19 cellular contexts compared by ENCODE assay signal in genomic region chr4:153506972-153507678, GRCh38. TPM values are rescaled to one million over a fixed set of nuclear protein-coding genes. Genes with fewer than 3 reads are reported as not detected.
DNase-seq lines count a peak whose midpoint lies in the region; ATAC-seq and TF ChIP-seq lines count a peak whose summit lies in the region.
"Had no signal": no experiment of that assay in that cellular context is flagged by ENCODE, and none has a peak within 500 bp of the region (broad histone marks: within the 10 kb centered on the region; RNA-seq: fewer than 3 reads in every experiment).

No MANE protein-coding gene starts in this region.

- H3K27ac ChIP-seq in BLaER1 treated with 17β-estradiol and CSF1 and Interleukin-3, amounts not matched to agents 10 nM and 100 nM = peak overlapping the region in 7 of 11 experiments; percentile 2 to 53 (median 43); a peak in 10 of 22 replicates
- H3K27ac ChIP-seq: HL-60 had no signal

- H3K27me3 ChIP-seq in BLaER1 treated with 17β-estradiol and CSF1 and Interleukin-3, amounts not matched to agents 10 nM and 100 nM = no peaks in the 10 kb centered on the region
- H3K27me3 ChIP-seq in Caco-2 (replicated peaks; ENCODE audit: control insufficient read depth, insufficient read depth, low read length) = no peaks in the 10 kb centered on the region

- 0 out of 22 replicates have a peak overlapping the region, but pooled peaks of 1 of the 11 experiments have one; percentile 64 for H3K4me2 ChIP-seq in BLaER1 treated with 17β-estradiol and CSF1 and Interleukin-3, amounts not matched to agents 10 nM and 100 nM

- CTCF ChIA-PET in Caco-2 (lab: Charles Lee) = interaction anchor here (0.6 kb wide), 1 partner anchor 58 kb away, joined by 3 read pairs; no protein-coding TSS in a partner anchor
- CTCF ChIA-PET in HEK293T (lab: Yijun Ruan, JAX) = interaction anchor here (0.6 kb wide), 1 partner anchor 396 kb away, joined by 4 read pairs; no protein-coding TSS in a partner anchor

- no peak overlapping the region for H3K4me3 ChIP-seq in BLaER1 treated with 17β-estradiol and CSF1 and Interleukin-3, amounts not matched to agents 10 nM and 100 nM
- no peak overlapping the region for H3K4me3 ChIP-seq in Caco-2 (ENCODE audit: low read depth, low read length)
- H3K4me3 ChIP-seq: thoracic aorta had no signal

- peaks cover 0 to 100% (median 29%) of the 10 kb centered on the region in 11 experiments; a peak in 17 of 22 replicates for H4K20me1 ChIP-seq in BLaER1 treated with 17β-estradiol and CSF1 and Interleukin-3, amounts not matched to agents 10 nM and 100 nM

- H3K27me3 Mint-ChIP-seq in Caco-2 (ENCODE audit: insufficient read depth, unreplicated experiment) (no peaks in the 10 kb centered on the region), mesothelial cell of epicardium (ENCODE audit: low read depth) (no peaks in the 10 kb centered on the region)
- H3K27me3 Mint-ChIP-seq in activated naive CD8-positive, alpha-beta T cell = no peaks in the 10 kb centered on the region
- H3K27me3 Mint-ChIP-seq in naive thymus-derived CD8-positive, alpha-beta T cell = no peaks in the 10 kb centered on the region
- H3K27me3 Mint-ChIP-seq: brain; effector memory CD8-positive, alpha-beta T cell had no signal

- H3K9me3 ChIP-seq in BLaER1 treated with 17β-estradiol and CSF1 and Interleukin-3, amounts not matched to agents 10 nM and 100 nM (replicated peaks in 1 of 11) = peaks cover 0 to 17% (median 5%) of the 10 kb centered on the region in 11 experiments; a peak in 7 of 22 replicates
- H3K9me3 ChIP-seq in Caco-2 = no peaks in the 10 kb centered on the region
- H3K9me3 ChIP-seq: thoracic aorta had no signal

- H3K9ac ChIP-seq in BLaER1 treated with 17β-estradiol and CSF1 and Interleukin-3, amounts not matched to agents 10 nM and 100 nM = no peak overlapping the region

- TF ChIP-seq CTCF in Caco-2 (IDR thresholded peaks at IDR 0.05; ENCODE audit: insufficient read depth in 1 of 2, low read depth in 1 of 2, low read length in 1 of 2, severe bottlenecking in 1 of 2, unreplicated experiment in 1 of 2) = no peak
- no peak for TF ChIP-seq CTCF in mesothelial cell of epicardium (IDR thresholded peaks at IDR 0.05; ENCODE audit: unreplicated experiment)

- POLR2A ChIA-PET in Caco-2 (lab: Charles Lee) = no interaction called here
- POLR2A ChIA-PET in naive thymus-derived CD8-positive, alpha-beta T cell (lab: Charles Lee) = interaction anchor here (0.6 to 1.2 kb wide), 3 partner anchors 10 to 33 kb away, joined by 3 to 5 read pairs (median 3); no protein-coding TSS in a partner anchor
- POLR2A ChIA-PET in HEK293T (lab: Yijun Ruan, JAX) = interaction anchor here (1.8 kb wide), 1 partner anchor 41 kb away, joined by 4 read pairs; the partner anchor contains the start of gene TMEM131L

- H3K4me3 Mint-ChIP-seq in Caco-2 (ENCODE audit: unreplicated experiment) = no peak overlapping the region
- peak overlapping the region; percentile 35 for H3K4me3 Mint-ChIP-seq in activated naive CD8-positive, alpha-beta T cell
- peak overlapping the region in 6 of 10 donors; percentile 0 to 59 (median 35) for H3K4me3 Mint-ChIP-seq in naive thymus-derived CD8-positive, alpha-beta T cell
- H3K4me3 Mint-ChIP-seq in mesothelial cell of epicardium = no peak overlapping the region
- H3K4me3 Mint-ChIP-seq: brain; effector memory CD8-positive, alpha-beta T cell; T-helper 1 cell treated with Interleukin-12 subunit alpha and Interleukin-12 subunit beta and Interleukin-4 antibody, amounts not matched to agents 30 μg/mL and 1 μg/mL, for 36 hours had no signal

- ATAC-seq in naive thymus-derived CD8-positive, alpha-beta T cell = no peak
- ATAC-seq in HG02852 (IDR thresholded peaks at IDR 0.05; ENCODE audit: unreplicated experiment) = no peak
- ATAC-seq: effector memory CD8-positive, alpha-beta T cell had no signal

- BruUV-seq in Caco-2 (replicated peaks; lab: Mats Ljungman, UMichigan) = no TSS peak

- H3K9me3 Mint-ChIP-seq in Caco-2 (ENCODE audit: unreplicated experiment) = no peaks in the 10 kb centered on the region
- no peaks in the 10 kb centered on the region for H3K9me3 Mint-ChIP-seq in activated naive CD8-positive, alpha-beta T cell (ENCODE audit: low read depth)
- H3K9me3 Mint-ChIP-seq in naive thymus-derived CD8-positive, alpha-beta T cell = no peaks in the 10 kb centered on the region
- H3K9me3 Mint-ChIP-seq in mesothelial cell of epicardium = peaks cover 22% of the 10 kb centered on the region
- H3K9me3 Mint-ChIP-seq: effector memory CD8-positive, alpha-beta T cell had no signal

- H3K27ac Mint-ChIP-seq in Caco-2 (ENCODE audit: unreplicated experiment) (peak overlapping the region; percentile 89), mesothelial cell of epicardium (no peak overlapping the region)
- H3K27ac Mint-ChIP-seq in activated naive CD8-positive, alpha-beta T cell = peak overlapping the region; percentile 91
- H3K27ac Mint-ChIP-seq in naive thymus-derived CD8-positive, alpha-beta T cell = peak overlapping the region; percentile 22 to 95 (median 87)
- H3K27ac Mint-ChIP-seq: T-helper 1 cell treated with Interleukin-12 subunit alpha and Interleukin-12 subunit beta and Interleukin-4 antibody, amounts not matched to agents 30 μg/mL and 1 μg/mL, for 36 hours had no signal

- intact Hi-C loops in Caco-2 (cut with micrococcal nuclease; ENCODE audit: unreplicated experiment) = no loop called here

- no peak for DNase-seq in Caco-2
- no peak for DNase-seq in naive thymus-derived CD8-positive, alpha-beta T cell
- no peak for DNase-seq in HEK293T (ENCODE audit: extremely low spot score)
- no peak for DNase-seq in GM19238 (ENCODE audit: insufficient read length, low spot score)
- DNase-seq in mesothelial cell of epicardium (ENCODE audit: low spot score in 2 of 2, unreplicated experiment in 2 of 2) = no peak
- DNase-seq: activated CD4-positive, alpha-beta T cell treated with anti-CD3 and anti-CD28 coated beads for 4 hours; AML-193; DMS79 treated with DMSO at 0.1 percent for 48 hours; effector memory CD8-positive, alpha-beta T cell; foreskin fibroblast; mesendoderm; NCI-H1930 had no signal

- peaks cover 16% of the 10 kb centered on the region for H3K4me1 Mint-ChIP-seq in Caco-2 (ENCODE audit: low read depth, unreplicated experiment)
- H3K4me1 Mint-ChIP-seq in activated naive CD8-positive, alpha-beta T cell (ENCODE audit: low read depth) = peaks cover 83% of the 10 kb centered on the region
- peaks cover 37 to 84% (median 76%) of the 10 kb centered on the region in 4 donors for H3K4me1 Mint-ChIP-seq in naive thymus-derived CD8-positive, alpha-beta T cell
- H3K4me1 Mint-ChIP-seq in mesothelial cell of epicardium = peaks cover 9% of the 10 kb centered on the region

- peaks cover 17 to 46% (median 33%) of the 10 kb centered on the region in 10 experiments for H3K4me1 ChIP-seq in BLaER1 treated with 17β-estradiol and CSF1 and Interleukin-3, amounts not matched to agents 10 nM and 100 nM
- peaks cover 60% of the 10 kb centered on the region for H3K4me1 ChIP-seq in Caco-2

- H3K36me3 ChIP-seq in BLaER1 treated with 17β-estradiol and CSF1 and Interleukin-3, amounts not matched to agents 10 nM and 100 nM = peaks cover 29 to 97% (median 68%) of the 10 kb centered on the region in 11 experiments; a peak in 21 of 22 replicates
- no peaks in the 10 kb centered on the region for H3K36me3 ChIP-seq in Caco-2 (ENCODE audit: control insufficient read depth, insufficient read depth, low read length)
- H3K36me3 ChIP-seq: thoracic aorta had no signal

- H3K36me3 Mint-ChIP-seq in Caco-2 (ENCODE audit: insufficient read depth, unreplicated experiment) = peaks cover 5% of the 10 kb centered on the region
- peaks cover 35% of the 10 kb centered on the region for H3K36me3 Mint-ChIP-seq in activated naive CD8-positive, alpha-beta T cell
- H3K36me3 Mint-ChIP-seq in naive thymus-derived CD8-positive, alpha-beta T cell = peaks cover 0 to 58% (median 27%) of the 10 kb centered on the region in 3 donors
- peaks cover 9% of the 10 kb centered on the region for H3K36me3 Mint-ChIP-seq in mesothelial cell of epicardium

TF ChIP-seq in HEK293T, 16 proteins besides CTCF, POLR2A, EP300 and RAD21:
- TF ChIP-seq ARNT (IDR thresholded peaks at IDR 0.05) (no peak), FOXM1 (IDR thresholded peaks at IDR 0.05; ENCODE audit: borderline replicate concordance) (no peak), BHLHE40 (IDR thresholded peaks at IDR 0.05; ENCODE audit: borderline replicate concordance) (no peak), ZNF384 (IDR thresholded peaks at IDR 0.05) (no peak), FOXK2 (IDR thresholded peaks at IDR 0.05) (no peak), LEF1 (IDR thresholded peaks at IDR 0.05; ENCODE audit: borderline replicate concordance) (no peak), L3MBTL2 (conservative IDR thresholded peaks at IDR 0.05) (no peak), NFRKB (IDR thresholded peaks at IDR 0.05) (no peak), SP1 (IDR thresholded peaks at IDR 0.05) (no peak), FOXA1 (IDR thresholded peaks at IDR 0.05) (no peak)

RNA-seq across cellular contexts. Expression of gene TMEM131L, which starts 41.0 kb away (rescaled TPM):
- 20.8 and 20.9 TPM in 2 replicates for total RNA-seq in Caco-2 (2022)
- total RNA-seq in naive thymus-derived CD8-positive, alpha-beta T cell = 10 to 100 TPM; 72.2 to 72.6 TPM
- polyA plus RNA-seq in naive thymus-derived CD8-positive, alpha-beta T cell = 10 to 100 TPM; 13.8 to 32.9 (median 26.7) TPM
- 11.0 to 13.9 TPM (median 11.4 TPM) in 3 replicates for total RNA-seq in mesothelial cell of epicardium

Comparison
In these comparisons a context has a peak if more than half of its experiments do, and no peak if none do; other contexts are left out.
1. H3K4me3 Mint-ChIP-seq: peak in activated naive CD8-positive, alpha-beta T cell (single experiment) and naive thymus-derived CD8-positive, alpha-beta T cell (6 of 10); none in Caco-2 (single experiment) and mesothelial cell of epicardium (single experiment).